12 cellular contexts compared by ENCODE assay signal in genomic region chr2:109134741-109135571, GRCh38. TPM values are rescaled to one million over a fixed set of nuclear protein-coding genes. Genes with fewer than 3 reads are reported as not detected.
DNase-seq lines count a peak whose midpoint lies in the region; ATAC-seq, FAIRE-seq and TF ChIP-seq lines count a peak whose summit lies in the region.
"Had no signal": no experiment of that assay in that cellular context is flagged by ENCODE, and none has a peak within 500 bp of the region (broad histone marks: within the 10 kb centered on the region; RNA-seq: fewer than 3 reads in every experiment).

No MANE protein-coding gene starts in this region.

- H3K27me3 Mint-ChIP-seq in activated naive CD8-positive, alpha-beta T cell treated with anti-CD3 and anti-CD28 coated beads, Interleukin-2, amount 10 ng/mL, durations not matched to agents 7 days and 5 days, result peaks cover 15% of the 10 kb centered on the region
- H3K27me3 Mint-ChIP-seq in activated naive CD8-positive, alpha-beta T cell treated with anti-CD3 and anti-CD28 coated beads for 36 hours, result peaks cover 4% of the 10 kb centered on the region

- H3K9me3 ChIP-seq in GM12878 (replicated peaks; ENCODE audit: control insufficient read depth, insufficient read depth, low read length) (no peaks in the 10 kb centered on the region), PC-3 (ENCODE audit: low read length) (no peaks in the 10 kb centered on the region)

- H3K36me3 ChIP-seq in GM12878 (ENCODE audit: control insufficient read depth in 2 of 2, insufficient read depth in 2 of 2, low read length in 1 of 2), result no peaks in the 10 kb centered on the region
- H3K36me3 ChIP-seq in PC-3 (ENCODE audit: low read depth, low read length), result no peaks in the 10 kb centered on the region

- H3K4me2 ChIP-seq in GM12878 (ENCODE audit: control insufficient read depth, insufficient read depth), result peak overlapping the region; percentile 30; the same call in 1 of the 2 replicates
- H3K4me2 ChIP-seq in PC-3 (ENCODE audit: low read length), result no peak overlapping the region

- in situ Hi-C loops in GM12878 (cut with MboI), result loop anchor here (5.0 kb wide), 1 partner anchor 52 kb away; no protein-coding TSS in a partner anchor

- H3K27ac ChIP-seq in GM12878 (ENCODE audit: control insufficient read depth, insufficient read depth), result no peak overlapping the region
- no peak overlapping the region for H3K27ac ChIP-seq in PC-3 (ENCODE audit: low read length)

- POLR2A ChIA-PET in activated naive CD8-positive, alpha-beta T cell treated with anti-CD3 and anti-CD28 coated beads, Interleukin-2, amount 10 ng/mL, durations not matched to agents 7 days and 5 days (lab: Charles Lee), result no interaction called here
- POLR2A ChIA-PET in GM12878 (lab: Charles Lee) (interaction anchor here (0.6 kb wide), 1 partner anchor 101 kb away, joined by 3 read pairs; no protein-coding TSS in a partner anchor), PC-3 (lab: Charles Lee; ENCODE audit: unreplicated experiment) (interaction anchor here (0.6 kb wide), 1 partner anchor 262 kb away, joined by 6 read pairs; no protein-coding TSS in a partner anchor)

- no peak overlapping the region for H3K27ac Mint-ChIP-seq in activated naive CD8-positive, alpha-beta T cell treated with anti-CD3 and anti-CD28 coated beads, Interleukin-2, amount 10 ng/mL, durations not matched to agents 7 days and 5 days
- no peak overlapping the region for H3K27ac Mint-ChIP-seq in activated naive CD8-positive, alpha-beta T cell treated with anti-CD3 and anti-CD28 coated beads for 36 hours
- H3K27ac Mint-ChIP-seq: stimulated activated naive CD8-positive, alpha-beta T cell treated with anti-CD3 and anti-CD28 coated beads, Interleukin-15, Interleukin-2, amounts not matched to agents 100 ng/mL and 50 ng/mL, for 24 hours had no signal

- H3K79me2 ChIP-seq in GM12878 (ENCODE audit: control insufficient read depth, insufficient read depth, low read length) (peaks cover 6% of the 10 kb centered on the region), PC-3 (ENCODE audit: low read length) (peaks cover 100% of the 10 kb centered on the region)

- H3K4me3 ChIP-seq in GM12878 (no peak overlapping the region), PC-3 (ENCODE audit: low read length) (no peak overlapping the region)

- TF ChIP-seq CTCF in GM12878 (IDR thresholded peaks at IDR 0.05 in 2 of 3, conservative IDR thresholded peaks at IDR 0.05 in 1 of 3; ENCODE audit: control insufficient read depth in 2 of 3, extremely low read depth in 1 of 3, insufficient read depth in 1 of 3, low read depth in 3 of 3, low read length in 3 of 3) (no peak), PC-3 (conservative IDR thresholded peaks at IDR 0.05; ENCODE audit: low read depth, low read length) (no peak)

- intact Hi-C loops in GM12878 (cut with micrococcal nuclease; ENCODE audit: unreplicated experiment), result loop anchor here (5.0 kb wide), 1 partner anchor 122 kb away; no protein-coding TSS in a partner anchor
- intact Hi-C loops in PC-3 (cut with micrococcal nuclease), result loop anchor here (10.0 kb wide), 1 partner anchor 110 kb away; no protein-coding TSS in a partner anchor

- RAD21 ChIA-PET in GM12878 (lab: Charles Lee; ENCODE audit: unreplicated experiment), result interaction anchor here (1.4 kb wide), 1 partner anchor 197 kb away, joined by 4 read pairs; no protein-coding TSS in a partner anchor

- H3K9ac ChIP-seq in GM12878 (ENCODE audit: control insufficient read depth, insufficient read depth, low read length) (no peak overlapping the region), PC-3 (ENCODE audit: low read length) (no peak overlapping the region)

- H4K20me1 ChIP-seq in GM12878 (ENCODE audit: control insufficient read depth, insufficient read depth) (no peaks in the 10 kb centered on the region), PC-3 (ENCODE audit: low read length) (peaks cover 57% of the 10 kb centered on the region)

- peak; percentile 52 for ATAC-seq in activated naive CD8-positive, alpha-beta T cell treated with anti-CD3 and anti-CD28 coated beads, Interleukin-2, amount 10 ng/mL, durations not matched to agents 7 days and 5 days (ENCODE audit: low read depth)
- ATAC-seq in HG03097 (IDR thresholded peaks at IDR 0.05; ENCODE audit: low FRiP score, unreplicated experiment), result peak; percentile 74
- ATAC-seq in GM12878, result peak; percentile 69
- no peak for ATAC-seq in PC-3

- H3K9me2 ChIP-seq in PC-3 (replicated peaks; ENCODE audit: low read length), result no peaks in the 10 kb centered on the region

- SMC1A ChIA-PET in GM12878 (lab: Charles Lee; ENCODE audit: uncharacterized antibody, unreplicated experiment), result interaction anchor here (1.1 to 5.0 kb wide), 8 partner anchors 9 to 372 kb away, joined by 3 to 48 read pairs (median 4); no protein-coding TSS in a partner anchor

- TF ChIP-seq POLR2A in GM12878 (IDR thresholded peaks at IDR 0.05; ENCODE audit: low read depth, low read length), result no peak

- DNase-seq in activated naive CD8-positive, alpha-beta T cell treated with anti-CD3 and anti-CD28 coated beads, Interleukin-2, amount 10 ng/mL, durations not matched to agents 7 days and 5 days, result no peak
- no peak for DNase-seq in activated naive CD8-positive, alpha-beta T cell treated with anti-CD3 and anti-CD28 coated beads for 36 hours
- DNase-seq in GM12878 (ENCODE audit: low read depth, low spot score) (no peak), ureter (ENCODE audit: low spot score) (peak; percentile 39), PC-3 (no peak), NCI-H2171 treated with DMSO at 0.1 percent for 48 hours (lab: John Stamatoyannopoulos, UW) (no peak), inferior parietal cortex (ENCODE audit: extremely low spot score) (no peak)
- DNase-seq: activated naive CD4-positive, alpha-beta T cell; Kasumi-1 had no signal

- CTCF ChIA-PET in GM12878 (lab: Yijun Ruan, JAX), result interaction anchor here (0.6 to 6.1 kb wide), 3 partner anchors 75 to 375 kb away, joined by 3 to 48 read pairs (median 4); no protein-coding TSS in a partner anchor
- CTCF ChIA-PET in PC-3 (lab: Charles Lee), result no interaction called here

- no TSS peak for BruUV-seq in GM12878 (replicated peaks; lab: Mats Ljungman, UMichigan)
- no TSS peak for BruUV-seq in PC-3 (replicated peaks; lab: Mats Ljungman, UMichigan)

- H3K4me1 ChIP-seq in GM12878 (ENCODE audit: control insufficient read depth, insufficient read depth, low read length), result peaks cover 5% of the 10 kb centered on the region
- peaks cover 29% of the 10 kb centered on the region for H3K4me1 ChIP-seq in PC-3 (ENCODE audit: insufficient read depth, low read length)

- no peaks in the 10 kb centered on the region for H3K9me3 Mint-ChIP-seq in activated naive CD8-positive, alpha-beta T cell treated with anti-CD3 and anti-CD28 coated beads, Interleukin-2, amount 10 ng/mL, durations not matched to agents 7 days and 5 days
- no peaks in the 10 kb centered on the region for H3K9me3 Mint-ChIP-seq in activated naive CD8-positive, alpha-beta T cell treated with anti-CD3 and anti-CD28 coated beads for 36 hours
- H3K9me3 Mint-ChIP-seq: central memory CD8-positive, alpha-beta T cell; stimulated activated naive CD8-positive, alpha-beta T cell treated with anti-CD3 and anti-CD28 coated beads, Interleukin-15, Interleukin-2, amounts not matched to agents 100 ng/mL and 50 ng/mL, for 24 hours had no signal

- no peak for TF ChIP-seq EP300 in GM12878 (IDR thresholded peaks at IDR 0.05; ENCODE audit: borderline replicate concordance in 1 of 2, control insufficient read depth in 1 of 2, low read depth in 2 of 2, low read length in 2 of 2)

- no peaks in the 10 kb centered on the region for H3F3A ChIP-seq in PC-3 (ENCODE audit: low read length, unreplicated experiment)

- H2AFZ ChIP-seq in GM12878 (ENCODE audit: control insufficient read depth, low read depth, low read length) (no peak overlapping the region), PC-3 (ENCODE audit: low read length) (no peak overlapping the region)

- WGBS in GM12878 (ENCODE audit: insufficient coverage, insufficient replicate concordance, low lambda C conversion rate, missing lambda C conversion rate), result 46% methylated on average over 15 of the region's 15 CpGs

- no peak overlapping the region for H3K4me3 Mint-ChIP-seq in activated naive CD8-positive, alpha-beta T cell treated with anti-CD3 and anti-CD28 coated beads, Interleukin-2, amount 10 ng/mL, durations not matched to agents 7 days and 5 days
- no peak overlapping the region for H3K4me3 Mint-ChIP-seq in activated naive CD8-positive, alpha-beta T cell treated with anti-CD3 and anti-CD28 coated beads for 36 hours
- H3K4me3 Mint-ChIP-seq: central memory CD8-positive, alpha-beta T cell; stimulated activated naive CD8-positive, alpha-beta T cell treated with anti-CD3 and anti-CD28 coated beads, Interleukin-15, Interleukin-2, amounts not matched to agents 100 ng/mL and 50 ng/mL, for 24 hours had no signal

- no peaks in the 10 kb centered on the region for H3K36me3 Mint-ChIP-seq in activated naive CD8-positive, alpha-beta T cell treated with anti-CD3 and anti-CD28 coated beads, Interleukin-2, amount 10 ng/mL, durations not matched to agents 7 days and 5 days
- H3K36me3 Mint-ChIP-seq in activated naive CD8-positive, alpha-beta T cell treated with anti-CD3 and anti-CD28 coated beads for 36 hours, result peaks cover 2% of the 10 kb centered on the region

- peaks cover 12% of the 10 kb centered on the region for H3K4me1 Mint-ChIP-seq in activated naive CD8-positive, alpha-beta T cell treated with anti-CD3 and anti-CD28 coated beads, Interleukin-2, amount 10 ng/mL, durations not matched to agents 7 days and 5 days
- peaks cover 39% of the 10 kb centered on the region for H3K4me1 Mint-ChIP-seq in activated naive CD8-positive, alpha-beta T cell treated with anti-CD3 and anti-CD28 coated beads for 36 hours

- no peak for FAIRE-seq in GM12878 (lab: Jason Lieb, UNC)

- TF ChIP-seq RAD21 in GM12878 (IDR thresholded peaks at IDR 0.05; ENCODE audit: insufficient read depth, low read depth, low read length), result no peak

- peaks cover 0 to 2% of the 10 kb centered on the region in 2 experiments; a peak in 3 of 4 replicates for H3K27me3 ChIP-seq in GM12878 (replicated peaks in 1 of 2; ENCODE audit: control insufficient read depth in 2 of 2, insufficient read depth in 2 of 2, low read length in 1 of 2)
- no peaks in the 10 kb centered on the region for H3K27me3 ChIP-seq in PC-3 (ENCODE audit: low read length)

RNA-seq across cellular contexts. Expression of gene SH3RF3, which starts 6.0 kb away (rescaled TPM):
- total RNA-seq in activated naive CD8-positive, alpha-beta T cell treated with anti-CD3 and anti-CD28 coated beads, Interleukin-2, amount 10 ng/mL, durations not matched to agents 7 days and 5 days, result under 1 TPM; 0.31 to 0.36 TPM
- 1 to 10 TPM; 2.2 to 2.5 TPM for total RNA-seq in activated naive CD8-positive, alpha-beta T cell treated with anti-CD3 and anti-CD28 coated beads for 36 hours
- 3.7 and 4.4 TPM in 2 replicates for total RNA-seq in GM12878 (2013; cell fraction: nucleolus; rRNA removed)
- total RNA-seq in GM12878 (2014; rRNA removed) (4.2 and 4.6 TPM in 2 replicates), GM12878 (2014; rRNA removed; fragmentation: Illumina TruSeq; extraction: Trizol) (2.0 and 2.3 TPM in 2 replicates), GM12878 (2021) (8.4 and 8.8 TPM in 2 replicates), ureter (8.0 TPM), PC-3 (2014; rRNA removed) (11.7 and 16.3 TPM in 2 replicates)
- polyA plus RNA-seq in GM12878 (2011; ENCODE audit: low read depth), result 0.94 TPM
- polyA plus RNA-seq in GM12878 (2011; rRNA removed) (0.07 and 0.08 TPM in 2 replicates), GM12878 (2014; fragmentation: Illumina TruSeq; extraction: Trizol) (3.0 and 3.7 TPM in 2 replicates), GM12878 (2014; fragmentation: Nextera tagmentation; extraction: Ambion mirVana) (under 1 TPM; 0.21 to 0.35 TPM), GM12878 (2014; rRNA removed) (5.1 and 6.0 TPM in 2 replicates), GM12878 (2016; fragmentation: Nextera tagmentation; extraction: Ambion mirVana) (1 to 10 TPM; 1.1 to 2.4 TPM)
- 0.10 and 0.12 TPM in 2 replicates for polyA plus RNA-seq in GM12878 (2011; cell fraction: cytosol; rRNA removed)
- 0.24 and 0.42 TPM in 2 replicates for polyA plus RNA-seq in GM12878 (2011; cell fraction: nucleus; rRNA removed)
- 1.6 TPM in 2 replicates for polyA plus RNA-seq in GM12878 (2012)
- polyA minus RNA-seq in GM12878 (2011; rRNA and poly(A)+ RNA removed), result 0.15 and 0.22 TPM in 2 replicates
- polyA minus RNA-seq in GM12878 (2011; cell fraction: cytosol; rRNA and poly(A)+ RNA removed), result 0.21 and 0.27 TPM in 2 replicates
- polyA minus RNA-seq in GM12878 (2011; cell fraction: nucleus; rRNA and poly(A)+ RNA removed), result 0.36 and 0.77 TPM in 2 replicates
